In genomic region chr21:17101696-17102095, GRCh38 we compare ENCODE assay signal across 3 cellular contexts.
"Had no signal": no experiment of that assay in that cellular context is flagged by ENCODE, and none has a peak within 500 bp of the region (broad histone marks: within the 10 kb centered on the region; RNA-seq: fewer than 3 reads in every experiment).

No MANE protein-coding gene starts in this region.

- ATAC-seq: GM12878 had no signal

- DNase-seq: GDM1, GF-D8 had no signal
